In the genomic region with DNA sequence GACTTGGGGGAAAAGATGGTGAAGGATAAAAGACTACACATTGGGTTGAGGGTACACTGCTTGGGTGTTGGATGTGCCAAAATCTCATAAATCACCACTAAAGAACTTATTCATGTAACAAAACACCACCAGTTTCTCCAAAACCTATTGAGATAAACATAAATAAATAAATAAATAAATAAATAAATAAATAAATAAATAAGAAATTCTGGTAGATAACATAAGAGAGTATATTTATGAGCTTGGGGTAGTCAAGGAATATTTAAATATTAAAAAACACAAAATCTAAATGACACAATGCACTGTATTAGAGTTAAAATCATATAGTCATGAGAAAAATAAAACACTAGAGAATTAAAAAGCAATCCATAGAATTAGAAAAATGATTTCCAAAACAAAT, we compare ENCODE assay signal across 21 cellular contexts.
DNase-seq lines count a peak whose midpoint lies in the region; FAIRE-seq and TF ChIP-seq lines count a peak whose summit lies in the region.
"Had no signal": no experiment of that assay in that cellular context is flagged by ENCODE, and none has a peak within 500 bp of the region (broad histone marks: within the 10 kb centered on the region; RNA-seq: fewer than 3 reads in every experiment).

No MANE protein-coding gene starts in this region.

- FAIRE-seq in A204.1 (lab: Jason Lieb, UNC), result peak; percentile 60
- peak; percentile 62 for FAIRE-seq in kidney (lab: Jason Lieb, UNC)
- FAIRE-seq: G401.6, GM12891, GM19239 had no signal

- H3K9me3 ChIP-seq in HEK293 (ENCODE audit: control insufficient read depth, insufficient read depth, low read depth, low read length), result no peaks in the 10 kb centered on the region
- H3K9me3 ChIP-seq in kidney (ENCODE audit: control insufficient read depth in 1 of 2, low read length in 2 of 2), result no peaks in the 10 kb centered on the region
- H3K9me3 ChIP-seq: Caco-2 had no signal

- no peak for DNase-seq in kidney
- DNase-seq in NCI-H2171 (lab: John Stamatoyannopoulos, UW), result no peak
- no peak for DNase-seq in EL
- DNase-seq: AML-193; Caco-2; CD4-positive, alpha-beta T cell; CD8-positive, alpha-beta T cell; DMS 273 treated with DMSO at 0.1 percent for 48 hours; DMS153; DMS53; DMS79; DND-41; GF-D8 had no signal

- H3K4me1 ChIP-seq in HEK293 (ENCODE audit: control insufficient read depth, insufficient read depth, low read length) (no peaks in the 10 kb centered on the region), kidney (ENCODE audit: control insufficient read depth in 1 of 2, insufficient read depth in 1 of 2, low read depth in 1 of 2, low read length in 2 of 2) (no peaks in the 10 kb centered on the region)
- H3K4me1 ChIP-seq: BLaER1 treated with 17β-estradiol and CSF1 and Interleukin-3, amounts not matched to agents 10 nM and 100 nM; Caco-2 had no signal

- H3K36me3 ChIP-seq in HEK293 (ENCODE audit: control insufficient read depth in 2 of 2, insufficient read depth in 1 of 2, low read length in 2 of 2), result no peaks in the 10 kb centered on the region
- no peaks in the 10 kb centered on the region for H3K36me3 ChIP-seq in kidney (ENCODE audit: control insufficient read depth in 1 of 2, insufficient read depth in 2 of 2, low read length in 2 of 2)
- H3K36me3 ChIP-seq: BLaER1 treated with 17β-estradiol and CSF1 and Interleukin-3, amounts not matched to agents 10 nM and 100 nM had no signal

- intact Hi-C loops in kidney (cut with DNase I), result no loop called here

- no peak overlapping the region for H3K9ac ChIP-seq in kidney (ENCODE audit: low read length in 2 of 2)
- H3K9ac ChIP-seq: BLaER1 treated with 17β-estradiol and CSF1 and Interleukin-3, amounts not matched to agents 10 nM and 100 nM had no signal

- CTCF ChIA-PET in HEK293 (lab: Yijun Ruan, JAX), result no interaction called here

- H3K4me3 ChIP-seq in HEK293 (ENCODE audit: low read depth, low read length) (no peak overlapping the region), kidney (ENCODE audit: low read length in 2 of 2) (no peak overlapping the region)
- H3K4me3 ChIP-seq: BLaER1 treated with 17β-estradiol and CSF1 and Interleukin-3, amounts not matched to agents 10 nM and 100 nM had no signal

- POLR2A ChIA-PET in HEK293 (lab: Yijun Ruan, JAX), result no interaction called here

- H3K27ac ChIP-seq in HEK293 (ENCODE audit: extremely low read depth, low read depth, low read length) (no peak overlapping the region), kidney (ENCODE audit: low read depth in 2 of 2, low read length in 2 of 2) (no peak overlapping the region)
- H3K27ac ChIP-seq: 22Rv1; BLaER1 treated with 17β-estradiol and CSF1 and Interleukin-3, amounts not matched to agents 10 nM and 100 nM; C4-2B had no signal

- TF ChIP-seq CTCF in HEK293 (tag by site-specific recombination; IDR thresholded peaks at IDR 0.05) (no peak), kidney (IDR thresholded peaks at IDR 0.05; ENCODE audit: borderline replicate concordance, extremely low read depth, insufficient read depth) (no peak)

TF ChIP-seq in HEK293, 187 proteins besides CTCF, POLR2A, EP300 and RAD21 (continues in another document):
- peak; percentile 60 for TF ChIP-seq ZNF426 (tag by site-specific recombination; IDR thresholded peaks at IDR 0.05)
- TF ChIP-seq ZNF654 (tag by site-specific recombination; IDR thresholded peaks at IDR 0.05; ENCODE audit: low read depth), result peak; percentile 17; the same call in 1 of the 2 replicates
- TF ChIP-seq, protein P1, sequence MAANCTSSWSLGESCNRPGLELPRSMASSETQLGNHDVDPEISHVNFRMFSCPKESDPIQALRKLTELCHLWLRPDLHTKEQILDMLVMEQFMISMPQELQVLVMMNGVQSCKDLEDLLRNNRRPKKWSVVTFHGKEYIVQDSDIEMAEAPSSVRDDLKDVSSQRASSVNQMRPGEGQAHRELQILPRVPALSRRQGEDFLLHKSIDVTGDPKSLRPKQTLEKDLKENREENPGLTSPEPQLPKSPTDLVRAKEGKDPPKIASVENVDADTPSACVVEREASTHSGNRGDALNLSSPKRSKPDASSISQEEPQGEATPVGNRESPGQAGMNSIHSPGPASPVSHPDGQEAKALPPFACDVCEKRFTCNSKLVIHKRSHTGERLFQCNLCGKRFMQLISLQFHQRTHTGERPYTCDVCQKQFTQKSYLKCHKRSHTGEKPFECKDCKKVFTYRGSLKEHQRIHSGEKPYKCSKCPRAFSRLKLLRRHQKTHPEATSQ (tag by site-specific recombination; IDR thresholded peaks at IDR 0.05), result no peak
- 0 out of 2 replicates have a peak, but pooled peaks have one; percentile 34 for TF ChIP-seq ZNF140 (tag by site-specific recombination; IDR thresholded peaks at IDR 0.05)
- TF ChIP-seq SETDB1 (IDR thresholded peaks at IDR 0.05; ENCODE audit: insufficient read length, low read length), result no peak
- TF ChIP-seq, protein P2, sequence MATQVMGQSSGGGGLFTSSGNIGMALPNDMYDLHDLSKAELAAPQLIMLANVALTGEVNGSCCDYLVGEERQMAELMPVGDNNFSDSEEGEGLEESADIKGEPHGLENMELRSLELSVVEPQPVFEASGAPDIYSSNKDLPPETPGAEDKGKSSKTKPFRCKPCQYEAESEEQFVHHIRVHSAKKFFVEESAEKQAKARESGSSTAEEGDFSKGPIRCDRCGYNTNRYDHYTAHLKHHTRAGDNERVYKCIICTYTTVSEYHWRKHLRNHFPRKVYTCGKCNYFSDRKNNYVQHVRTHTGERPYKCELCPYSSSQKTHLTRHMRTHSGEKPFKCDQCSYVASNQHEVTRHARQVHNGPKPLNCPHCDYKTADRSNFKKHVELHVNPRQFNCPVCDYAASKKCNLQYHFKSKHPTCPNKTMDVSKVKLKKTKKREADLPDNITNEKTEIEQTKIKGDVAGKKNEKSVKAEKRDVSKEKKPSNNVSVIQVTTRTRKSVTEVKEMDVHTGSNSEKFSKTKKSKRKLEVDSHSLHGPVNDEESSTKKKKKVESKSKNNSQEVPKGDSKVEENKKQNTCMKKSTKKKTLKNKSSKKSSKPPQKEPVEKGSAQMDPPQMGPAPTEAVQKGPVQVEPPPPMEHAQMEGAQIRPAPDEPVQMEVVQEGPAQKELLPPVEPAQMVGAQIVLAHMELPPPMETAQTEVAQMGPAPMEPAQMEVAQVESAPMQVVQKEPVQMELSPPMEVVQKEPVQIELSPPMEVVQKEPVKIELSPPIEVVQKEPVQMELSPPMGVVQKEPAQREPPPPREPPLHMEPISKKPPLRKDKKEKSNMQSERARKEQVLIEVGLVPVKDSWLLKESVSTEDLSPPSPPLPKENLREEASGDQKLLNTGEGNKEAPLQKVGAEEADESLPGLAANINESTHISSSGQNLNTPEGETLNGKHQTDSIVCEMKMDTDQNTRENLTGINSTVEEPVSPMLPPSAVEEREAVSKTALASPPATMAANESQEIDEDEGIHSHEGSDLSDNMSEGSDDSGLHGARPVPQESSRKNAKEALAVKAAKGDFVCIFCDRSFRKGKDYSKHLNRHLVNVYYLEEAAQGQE (tag by site-specific recombination; IDR thresholded peaks at IDR 0.05), result peak; percentile 37; the same call in 1 of the 2 replicates
- TF ChIP-seq, protein P3, sequence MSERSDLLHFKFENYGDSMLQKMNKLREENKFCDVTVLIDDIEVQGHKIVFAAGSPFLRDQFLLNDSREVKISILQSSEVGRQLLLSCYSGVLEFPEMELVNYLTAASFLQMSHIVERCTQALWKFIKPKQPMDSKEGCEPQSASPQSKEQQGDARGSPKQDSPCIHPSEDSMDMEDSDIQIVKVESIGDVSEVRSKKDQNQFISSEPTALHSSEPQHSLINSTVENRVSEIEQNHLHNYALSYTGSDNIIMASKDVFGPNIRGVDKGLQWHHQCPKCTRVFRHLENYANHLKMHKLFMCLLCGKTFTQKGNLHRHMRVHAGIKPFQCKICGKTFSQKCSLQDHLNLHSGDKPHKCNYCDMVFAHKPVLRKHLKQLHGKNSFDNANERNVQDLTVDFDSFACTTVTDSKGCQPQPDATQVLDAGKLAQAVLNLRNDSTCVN (tag by site-specific recombination; optimal IDR thresholded peaks at IDR 0.05), result no peak
- peak; percentile 75; the same call in 1 of the 2 replicates for TF ChIP-seq ZNF394 (tag by site-specific recombination; IDR thresholded peaks at IDR 0.05; ENCODE audit: borderline replicate concordance)
- TF ChIP-seq ZNF391 (tag by site-specific recombination; IDR thresholded peaks at IDR 0.05; ENCODE audit: borderline replicate concordance, low read depth), result no peak
- TF ChIP-seq ZNF664 (tag by site-specific recombination; IDR thresholded peaks at IDR 0.05), result 0 out of 2 replicates have a peak, but pooled peaks have one; percentile 16
- TF ChIP-seq, protein P4, sequence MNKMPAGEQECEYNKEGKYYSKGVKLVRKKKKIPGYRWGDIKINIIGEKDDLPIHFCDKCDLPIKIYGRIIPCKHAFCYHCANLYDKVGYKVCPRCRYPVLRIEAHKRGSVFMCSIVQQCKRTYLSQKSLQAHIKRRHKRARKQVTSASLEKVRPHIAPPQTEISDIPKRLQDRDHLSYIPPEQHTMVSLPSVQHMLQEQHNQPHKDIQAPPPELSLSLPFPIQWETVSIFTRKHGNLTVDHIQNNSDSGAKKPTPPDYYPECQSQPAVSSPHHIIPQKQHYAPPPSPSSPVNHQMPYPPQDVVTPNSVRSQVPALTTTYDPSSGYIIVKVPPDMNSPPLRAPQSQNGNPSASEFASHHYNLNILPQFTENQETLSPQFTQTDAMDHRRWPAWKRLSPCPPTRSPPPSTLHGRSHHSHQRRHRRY (tag by site-specific recombination; IDR thresholded peaks at IDR 0.05), result no peak
- no peak for TF ChIP-seq KLF8 (tag by site-specific recombination; IDR thresholded peaks at IDR 0.05)
- peak; percentile 63 for TF ChIP-seq ZNF555 (tag by site-specific recombination; conservative IDR thresholded peaks at IDR 0.05)
- peak; percentile 46; the same call in 1 of the 2 replicates for TF ChIP-seq ZNF623 (tag by site-specific recombination; IDR thresholded peaks at IDR 0.05)
- no peak for TF ChIP-seq ZNF529 (tag by site-specific recombination; IDR thresholded peaks at IDR 0.05; ENCODE audit: insufficient replicate concordance)
- peak; percentile 38; the same call in 1 of the 2 replicates for TF ChIP-seq ZBTB8A (tag by site-specific recombination; IDR thresholded peaks at IDR 0.05)
